Comparison of ENCODE assay signal across 19 cellular contexts in the genomic region with DNA sequence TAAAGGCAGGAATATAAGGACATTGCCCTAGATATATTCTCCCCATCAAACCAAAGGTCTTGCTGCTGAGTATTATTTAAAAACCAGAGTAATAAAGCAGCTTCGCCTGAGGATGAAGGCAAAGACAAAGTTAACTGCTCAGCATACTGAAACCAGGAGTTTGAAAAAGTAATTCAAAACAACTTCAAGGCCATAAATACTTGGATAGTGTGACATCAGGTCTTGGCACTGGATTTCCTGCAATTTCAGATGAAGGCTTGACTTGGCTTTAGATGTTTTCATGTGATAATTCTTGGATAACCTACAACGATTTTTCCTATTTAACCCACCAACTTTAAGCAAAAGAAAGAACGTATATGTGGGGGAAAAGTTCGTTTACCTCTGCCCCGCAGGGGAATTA. TPM values are rescaled to one million over a fixed set of nuclear protein-coding genes. Genes with fewer than 3 reads are reported as not detected.
A peak's percentile ranks its signal among the peaks of the same experiment; 100 is the strongest.
DNase-seq lines count a peak whose midpoint lies in the region; ATAC-seq, FAIRE-seq and TF ChIP-seq lines count a peak whose summit lies in the region.
"Had no signal": no experiment of that assay in that cellular context is flagged by ENCODE, and none has a peak within 500 bp of the region (broad histone marks: within the 10 kb centered on the region; RNA-seq: fewer than 3 reads in every experiment).

No MANE protein-coding gene starts in this region.

- no peaks in the 10 kb centered on the region for H3K27me3 Mint-ChIP-seq in activated T-cell treated with anti-CD3 and anti-CD28 coated beads, Interleukin-2, amount 50 U/mL, for 24 hours
- H3K27me3 Mint-ChIP-seq in activated T-cell treated with anti-CD3 and anti-CD28 coated beads, Interleukin-2, amount 50 U/mL, for 4 hours (ENCODE audit: low read depth) = no peaks in the 10 kb centered on the region
- H3K27me3 Mint-ChIP-seq: effector memory CD8-positive, alpha-beta T cell had no signal

- H3F3A ChIP-seq in smooth muscle cell (ENCODE audit: low read depth) = peaks cover 25% of the 10 kb centered on the region

- no peaks in the 10 kb centered on the region for H3K27me3 ChIP-seq in smooth muscle cell (ENCODE audit: low read depth)
- H3K27me3 ChIP-seq: esophagus squamous epithelium had no signal

- peaks cover 29% of the 10 kb centered on the region for H4K20me1 ChIP-seq in smooth muscle cell (ENCODE audit: low read depth)

- H3K27ac ChIP-seq in SK-N-MC (peak overlapping the region; percentile 27; the same call in 1 of the 2 replicates), smooth muscle cell (ENCODE audit: low read depth) (peak overlapping the region; percentile 36)
- H3K27ac ChIP-seq: VCaP had no signal

- H3K9me3 Mint-ChIP-seq in activated T-cell treated with anti-CD3 and anti-CD28 coated beads, Interleukin-2, amount 50 U/mL, for 24 hours = no peaks in the 10 kb centered on the region
- no peaks in the 10 kb centered on the region for H3K9me3 Mint-ChIP-seq in activated T-cell treated with anti-CD3 and anti-CD28 coated beads, Interleukin-2, amount 50 U/mL, for 4 hours
- H3K9me3 Mint-ChIP-seq: effector memory CD8-positive, alpha-beta T cell had no signal

- H3K9ac ChIP-seq in SK-N-MC (ENCODE audit: insufficient read length) (no peak overlapping the region), smooth muscle cell (ENCODE audit: low read depth) (no peak overlapping the region)

- ATAC-seq in activated T-cell treated with anti-CD3 and anti-CD28 coated beads, Interleukin-2, amount 50 U/mL, for 4 hours = no peak
- ATAC-seq in HG03442 (IDR thresholded peaks at IDR 0.05; ENCODE audit: unreplicated experiment) = no peak
- ATAC-seq: effector memory CD8-positive, alpha-beta T cell had no signal

- peak overlapping the region; percentile 77 for H3K27ac Mint-ChIP-seq in activated T-cell treated with anti-CD3 and anti-CD28 coated beads, Interleukin-2, amount 50 U/mL, for 24 hours

- WGBS in smooth muscle cell (ENCODE audit: low lambda C conversion rate) = 76% methylated on average over 5 of the region's 5 CpGs

- no peak for FAIRE-seq in frontal cortex (lab: Jason Lieb, UNC)

- peaks cover 64% of the 10 kb centered on the region for H3K36me3 ChIP-seq in SK-N-MC (ENCODE audit: insufficient read depth, low read length)
- no peaks in the 10 kb centered on the region for H3K36me3 ChIP-seq in smooth muscle cell (ENCODE audit: low read depth)

- TF ChIP-seq CTCF in smooth muscle cell (IDR thresholded peaks at IDR 0.05; ENCODE audit: borderline replicate concordance, insufficient read depth, poor library complexity, severe bottlenecking) = no peak

- H3K4me1 ChIP-seq in smooth muscle cell (ENCODE audit: low read depth) = no peaks in the 10 kb centered on the region

- peaks cover 58% of the 10 kb centered on the region for H3K4me1 Mint-ChIP-seq in activated T-cell treated with anti-CD3 and anti-CD28 coated beads, Interleukin-2, amount 50 U/mL, for 24 hours (ENCODE audit: low read depth)
- H3K4me1 Mint-ChIP-seq in activated T-cell treated with anti-CD3 and anti-CD28 coated beads, Interleukin-2, amount 50 U/mL, for 4 hours (ENCODE audit: low read depth) = peaks cover 42% of the 10 kb centered on the region

- peaks cover 76% of the 10 kb centered on the region for H3K36me3 Mint-ChIP-seq in activated T-cell treated with anti-CD3 and anti-CD28 coated beads, Interleukin-2, amount 50 U/mL, for 24 hours (ENCODE audit: low read depth)
- H3K36me3 Mint-ChIP-seq in activated T-cell treated with anti-CD3 and anti-CD28 coated beads, Interleukin-2, amount 50 U/mL, for 4 hours (ENCODE audit: insufficient read depth) = peaks cover 49% of the 10 kb centered on the region

- H3K9me3 ChIP-seq in SK-N-MC (ENCODE audit: low read depth, low read length) (no peaks in the 10 kb centered on the region), smooth muscle cell (replicated peaks; ENCODE audit: low read depth) (no peaks in the 10 kb centered on the region)
- H3K9me3 ChIP-seq: esophagus squamous epithelium had no signal

- H3K4me3 Mint-ChIP-seq in activated T-cell treated with anti-CD3 and anti-CD28 coated beads, Interleukin-2, amount 50 U/mL, for 24 hours = no peak overlapping the region
- no peak overlapping the region for H3K4me3 Mint-ChIP-seq in activated T-cell treated with anti-CD3 and anti-CD28 coated beads, Interleukin-2, amount 50 U/mL, for 4 hours

- no peak overlapping the region for H3K4me2 ChIP-seq in smooth muscle cell

- peaks cover 3% of the 10 kb centered on the region for H3K79me2 ChIP-seq in smooth muscle cell (ENCODE audit: low read depth)

- no peak overlapping the region for H2AFZ ChIP-seq in smooth muscle cell (ENCODE audit: low read depth)

- H3K4me3 ChIP-seq in SK-N-MC (no peak overlapping the region), smooth muscle cell (no peak overlapping the region)
- H3K4me3 ChIP-seq: esophagus squamous epithelium had no signal

- no peak for DNase-seq in activated T-cell treated with anti-CD3 and anti-CD28 coated beads, Interleukin-2, amount 50 U/mL, for 24 hours
- DNase-seq in activated T-cell treated with anti-CD3 and anti-CD28 coated beads, Interleukin-2, amount 50 U/mL, for 4 hours = no peak
- DNase-seq in SK-N-MC (ENCODE audit: low read depth, low spot score) (no peak), fibroblast of gingiva (ENCODE audit: low read depth) (peak; percentile 33), smooth muscle cell (lab: John Stamatoyannopoulos, UW; ENCODE audit: unreplicated experiment) (no peak), frontal cortex (ENCODE audit: low spot score in 2 of 2) (no peak), AML-193 (lab: John Stamatoyannopoulos, UW) (no peak)
- DNase-seq: C1 segment of cervical spinal cord; effector memory CD8-positive, alpha-beta T cell; esophagus squamous epithelium; KBM-7; NCI-H2171 treated with DMSO at 0.1 percent for 48 hours; OCI-M1; retina; SHP77; stimulated activated CD4-positive, alpha-beta T cell treated with anti-CD3 and anti-CD28 coated beads, Interleukin-12 subunit alpha, Interleukin-12 subunit beta, amount 100 ng/mL, for 4 hours; T-helper 1 cell had no signal

RNA-seq across cellular contexts. Expression of a gene that starts 10.6 kb away (rescaled TPM):
- 100 to 1,000 TPM; 284 to 308 (median 295) TPM for total RNA-seq in activated T-cell treated with anti-CD3 and anti-CD28 coated beads, Interleukin-2, amount 50 U/mL, for 4 hours
- total RNA-seq in smooth muscle cell (128 and 139 TPM in 2 replicates), frontal cortex (103 TPM)
- 229 and 232 TPM in 2 replicates for polyA plus RNA-seq in smooth muscle cell
